9 cellular contexts compared by ENCODE assay signal in the genomic region with DNA sequence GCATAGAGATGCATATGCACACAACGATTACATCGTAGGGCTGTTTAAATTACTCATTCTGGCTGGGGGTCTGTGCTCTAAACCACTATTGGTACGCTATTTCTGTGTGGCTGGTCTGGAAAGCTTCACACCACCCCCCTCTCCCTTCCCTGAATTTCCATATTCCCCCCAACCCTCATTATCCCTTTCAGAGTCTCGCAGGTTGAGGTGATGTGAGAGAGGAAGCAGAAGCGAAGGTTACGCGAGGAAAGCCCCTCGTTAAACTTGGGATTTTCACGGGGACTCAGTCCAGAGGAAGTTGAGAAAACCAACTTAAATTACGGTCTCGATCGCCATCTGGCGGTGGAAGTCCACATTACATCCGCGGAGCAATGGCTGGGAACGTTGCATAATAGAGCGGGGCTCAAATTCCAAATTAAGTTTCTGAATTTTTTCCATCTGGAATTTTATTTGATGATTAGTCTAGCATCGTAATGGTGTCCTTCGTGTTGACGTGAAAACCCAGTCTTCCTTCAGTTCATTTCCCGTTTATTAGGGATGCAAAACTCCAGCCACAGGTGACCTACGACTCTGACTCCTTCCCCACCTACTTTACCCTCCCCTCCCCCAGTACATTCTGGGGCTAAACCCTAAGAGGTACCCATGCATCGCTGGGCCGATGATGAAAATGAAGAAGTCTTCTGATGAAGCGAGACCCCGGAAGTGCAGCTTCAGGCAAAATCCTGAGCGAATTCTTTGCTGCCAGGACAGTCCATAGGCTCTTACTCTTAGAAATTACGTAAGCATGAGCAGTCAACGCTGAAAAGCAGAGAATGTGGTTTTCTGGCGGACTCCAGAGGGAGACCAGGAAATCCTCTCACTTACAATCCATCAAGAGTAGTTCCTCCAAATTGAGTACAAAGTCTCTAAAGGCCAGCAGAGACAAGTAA. TPM values are rescaled to one million over a fixed set of nuclear protein-coding genes. Genes with fewer than 3 reads are reported as not detected.
A peak's percentile ranks its signal among the peaks of the same experiment; 100 is the strongest.
DNase-seq lines count a peak whose midpoint lies in the region; ATAC-seq and TF ChIP-seq lines count a peak whose summit lies in the region.
"Had no signal": no experiment of that assay in that cellular context is flagged by ENCODE, and none has a peak within 500 bp of the region (broad histone marks: within the 10 kb centered on the region; RNA-seq: fewer than 3 reads in every experiment).

No MANE protein-coding gene starts in this region.

- WGBS in neuronal stem cell (ENCODE audit: extremely low coverage in 2 of 2, insufficient read length in 2 of 2, insufficient replicate concordance in 1 of 2), 2 donors = no CpG with 5 or more reads among the region's 30 CpGs

- CTCF ChIA-PET in RWPE1 (lab: Yijun Ruan, JAX) = interaction anchor here (0.6 to 1.0 kb wide), 6 partner anchors 11 to 1023 kb away, joined by 3 to 5 read pairs (median 4); no protein-coding TSS in a partner anchor

- H2AK5ac ChIP-seq in neuronal stem cell (ENCODE audit: low read depth, low read length) = no peak overlapping the region

- no peak for ATAC-seq in HG03457 (IDR thresholded peaks at IDR 0.05; ENCODE audit: unreplicated experiment)

- no peak overlapping the region for H4K91ac ChIP-seq in neuronal stem cell (ENCODE audit: low read depth, low read length, poor library complexity)

- peak overlapping the region; percentile 22 for H3K4me2 ChIP-seq in neuronal stem cell (ENCODE audit: insufficient read depth, low read length, poor library complexity, severe bottlenecking)

- H2BK120ac ChIP-seq in neuronal stem cell (ENCODE audit: low read depth, low read length) = no peak overlapping the region

- H3K9ac ChIP-seq in neuronal stem cell (ENCODE audit: low read depth, low read length, poor library complexity) = no peak overlapping the region

- H3K18ac ChIP-seq in neuronal stem cell (ENCODE audit: low read length) = no peak overlapping the region

- no peak overlapping the region for H3K4me3 ChIP-seq in neuronal stem cell (ENCODE audit: low read length in 2 of 2)

- no peaks in the 10 kb centered on the region for H3K79me1 ChIP-seq in neuronal stem cell (ENCODE audit: low read depth, low read length)

- peak overlapping the region; percentile 76 for H3K23ac ChIP-seq in neuronal stem cell (ENCODE audit: low read depth, low read length, poor library complexity)

- no peak overlapping the region for H2BK5ac ChIP-seq in neuronal stem cell (ENCODE audit: low read length)

- no peak overlapping the region for H3K14ac ChIP-seq in neuronal stem cell (ENCODE audit: low read length)

- H2BK15ac ChIP-seq in neuronal stem cell (ENCODE audit: low read length) = no peak overlapping the region

- H3K36me3 ChIP-seq in neuronal stem cell (replicated peaks in 1 of 2; ENCODE audit: control insufficient read depth in 2 of 2, insufficient read depth in 2 of 2, low read length in 2 of 2) = no peaks in the 10 kb centered on the region

- POLR2A ChIA-PET in RWPE1 (lab: Yijun Ruan, JAX; ENCODE audit: low non-redundant PET) = no interaction called here

- peaks cover 0 to 4% of the 10 kb centered on the region in 2 donors for H3K9me3 ChIP-seq in neuronal stem cell (replicated peaks in 1 of 2; ENCODE audit: control insufficient read depth in 2 of 2, insufficient read depth in 1 of 2, low read depth in 1 of 2, low read length in 2 of 2)

- H3K27ac ChIP-seq in RWPE1 (no peak overlapping the region), neuronal stem cell (replicated peaks; ENCODE audit: low read length) (no peak overlapping the region)
- H3K27ac ChIP-seq: epithelial cell of prostate had no signal

- H4K8ac ChIP-seq in neuronal stem cell (ENCODE audit: low read depth, low read length) = peak overlapping the region; percentile 78

- peak overlapping the region; percentile 67 for H2AFZ ChIP-seq in neuronal stem cell (ENCODE audit: low read length)

- peak; percentile 21 for DNase-seq in COR-L47 (lab: John Stamatoyannopoulos, UW)
- peak; percentile 78 for DNase-seq in HK-2 (ENCODE audit: unreplicated experiment)
- peak; percentile 59 for DNase-seq in RWPE1 (ENCODE audit: low spot score)
- DNase-seq in activated effector memory CD4-positive, alpha-beta T cell treated with Interleukin-2 at 50 U/mL for 16 hours = peak; percentile 61
- peak; percentile 38 for DNase-seq in foreskin melanocyte
- DNase-seq in neuronal stem cell (ENCODE audit: low spot score) = peak; percentile 72
- peak; percentile 54 for DNase-seq in stromal cell of bone marrow (ENCODE audit: low read depth)

- peaks cover 0 to 26% (median 2%) of the 10 kb centered on the region in 3 experiments for H3K27me3 ChIP-seq in neuronal stem cell (ENCODE audit: control insufficient read depth in 3 of 3, insufficient read depth in 3 of 3, low read depth in 1 of 3, low read length in 3 of 3)

- TF ChIP-seq CTCF in RWPE1 (conservative IDR thresholded peaks at IDR 0.05; ENCODE audit: low read depth) = peak; percentile 82

- no peak overlapping the region for H3K4ac ChIP-seq in neuronal stem cell (ENCODE audit: low read length)

- no peak overlapping the region for H2BK12ac ChIP-seq in neuronal stem cell (ENCODE audit: low read length)

- H3K4me1 ChIP-seq in neuronal stem cell (ENCODE audit: control insufficient read depth in 2 of 2, insufficient read depth in 1 of 2, low read depth in 1 of 2, low read length in 2 of 2) = peaks cover 0 to 1% of the 10 kb centered on the region in 2 donors

RNA-seq across cellular contexts. Expression of gene HLA-DOB, which starts 19.7 kb away (rescaled TPM):
- polyA plus RNA-seq in neuronal stem cell (2013, experiment 1 of 2) = 0.04 TPM
- 0.07 TPM for polyA plus RNA-seq in neuronal stem cell (2013, experiment 2 of 2)

RNA-seq across cellular contexts. Expression of gene HLA-DQB2, which starts 33.8 kb away (rescaled TPM):
- 0.04 TPM for polyA plus RNA-seq in neuronal stem cell (2013, experiment 1 of 2)
- 0.11 TPM for polyA plus RNA-seq in neuronal stem cell (2013, experiment 2 of 2)

RNA-seq across cellular contexts. Expression of gene TAP2, which starts 41.4 kb away (rescaled TPM):
- polyA plus RNA-seq in neuronal stem cell (2013, experiment 1 of 2) = 1.8 TPM
- 2.4 TPM for polyA plus RNA-seq in neuronal stem cell (2013, experiment 2 of 2)

RNA-seq across cellular contexts. Expression of gene PSMB8, which starts 46.7 kb away (rescaled TPM):
- 2.1 TPM for polyA plus RNA-seq in neuronal stem cell (2013, experiment 1 of 2)
- 2.5 TPM for polyA plus RNA-seq in neuronal stem cell (2013, experiment 2 of 2)

RNA-seq across cellular contexts. Expression of gene HLA-DQA2, which starts 55.9 kb away (rescaled TPM):
- polyA plus RNA-seq in neuronal stem cell (2013, experiment 1 of 2) = not detected
- not detected for polyA plus RNA-seq in neuronal stem cell (2013, experiment 2 of 2)

Comparison
In these comparisons a context has a peak if more than half of its experiments do, and no peak if none do; other contexts are left out.
1. DNase-seq: peak in every context shown above with its lines; median percentile 78 in HK-2; 72 in neuronal stem cell; 61 in activated effector memory CD4-positive, alpha-beta T cell treated with Interleukin-2 at 50 U/mL for 16 hours; 59 in RWPE1; 54 in stromal cell of bone marrow; 38 in foreskin melanocyte; 21 in COR-L47.